7 cellular contexts compared by ENCODE assay signal in genomic region chr5:68217476-68217984, GRCh38. TPM values are rescaled to one million over a fixed set of nuclear protein-coding genes. Genes with fewer than 3 reads are reported as not detected.
DNase-seq lines count a peak whose midpoint lies in the region; ATAC-seq and TF ChIP-seq lines count a peak whose summit lies in the region.

No MANE protein-coding gene starts in this region.

- no peaks in the 10 kb centered on the region for H3K27me3 Mint-ChIP-seq in activated B cell treated with CpG ODN at 0.5 μM for 24 hours

- intact Hi-C loops in activated B cell treated with CpG ODN at 0.5 μM for 24 hours (cut with micrococcal nuclease) = no loop called here
- intact Hi-C loops in right cardiac atrium (cut with DNase I) = loop anchor here in 2 of 4 donors (10.0 kb wide), 3 partner anchors 47 to 183 kb away; no protein-coding TSS in a partner anchor
- intact Hi-C loops in stomach (cut with DNase I; ENCODE audit: low total_unique reads) = no loop called here

- peaks cover 9% of the 10 kb centered on the region; the same call in 1 of the 2 replicates for H3K9me3 ChIP-seq in HUES6 (ENCODE audit: control insufficient read depth, insufficient read depth, low read depth, low read length)
- no peaks in the 10 kb centered on the region for H3K9me3 ChIP-seq in right cardiac atrium (ENCODE audit: control insufficient read depth, low read length)
- no peaks in the 10 kb centered on the region for H3K9me3 ChIP-seq in stomach

- H3K27ac ChIP-seq in HUES6 (ENCODE audit: low read depth, low read length) = no peak overlapping the region
- peak overlapping the region; percentile 56 for H3K27ac ChIP-seq in right cardiac atrium (ENCODE audit: low read length)
- H3K27ac ChIP-seq in stomach = peak overlapping the region in 4 of 5 donors; percentile 93 to 99 (median 96)

- H3K4me1 Mint-ChIP-seq in activated B cell treated with CpG ODN at 0.5 μM for 24 hours = peaks cover 54% of the 10 kb centered on the region

- TF ChIP-seq POLR2A in stomach (IDR thresholded peaks at IDR 0.05) = no peak

- H3K27ac Mint-ChIP-seq in activated B cell treated with CpG ODN at 0.5 μM for 24 hours = peak overlapping the region; percentile 80

- peaks cover 15% of the 10 kb centered on the region for H3K36me3 Mint-ChIP-seq in activated B cell treated with CpG ODN at 0.5 μM for 24 hours (ENCODE audit: low read depth)

- WGBS in right cardiac atrium = 9% methylated on average over 6 of the region's 6 CpGs
- WGBS in stomach, 5 donors = 3 to 17% (median 13%) methylated on average over 6 of the region's 6 CpGs

- H3K4me3 ChIP-seq in HUES6 (ENCODE audit: low read depth, low read length) (peak overlapping the region; percentile 76), right cardiac atrium (ENCODE audit: low read length) (peak overlapping the region; percentile 80), stomach (peak overlapping the region; percentile 56 to 98 (median 84))

- H3K4me3 Mint-ChIP-seq in activated B cell treated with CpG ODN at 0.5 μM for 24 hours = peak overlapping the region; percentile 95

- no peak for ATAC-seq in activated B cell treated with CpG ODN at 0.5 μM for 24 hours (ENCODE audit: low read depth)
- no peak for ATAC-seq in right cardiac atrium

- H3K36me3 ChIP-seq in HUES6 (ENCODE audit: control insufficient read depth, insufficient read depth, low read length) = peaks cover 3% of the 10 kb centered on the region; the same call in 1 of the 2 replicates
- peaks cover 0 to 14% (median 4%) of the 10 kb centered on the region in 4 donors for H3K36me3 ChIP-seq in stomach

- POLR2A ChIA-PET in activated B cell treated with CpG ODN at 0.5 μM for 24 hours (lab: Charles Lee) = interaction anchor here (0.7 to 4.2 kb wide), 5 partner anchors 22 to 1002 kb away, joined by 3 to 51 read pairs (median 10); no protein-coding TSS in a partner anchor

- peaks cover 2% of the 10 kb centered on the region for H3K9me3 Mint-ChIP-seq in activated B cell treated with CpG ODN at 0.5 μM for 24 hours

- H3K4me1 ChIP-seq in HUES6 (ENCODE audit: control insufficient read depth, insufficient read depth, low read length) (peaks cover 11% of the 10 kb centered on the region), right cardiac atrium (ENCODE audit: control insufficient read depth, insufficient read depth, low read length) (peaks cover 10% of the 10 kb centered on the region), stomach (peaks cover 18 to 59% (median 35%) of the 10 kb centered on the region in 4 donors)

- TF ChIP-seq EP300 in stomach (IDR thresholded peaks at IDR 0.05) = no peak

- peak overlapping the region; percentile 92 for H3K9ac ChIP-seq in HUES6 (ENCODE audit: low read length)

- peaks cover 52% of the 10 kb centered on the region for H3K27me3 ChIP-seq in HUES6 (ENCODE audit: control insufficient read depth, insufficient read depth, low read length)
- H3K27me3 ChIP-seq in right cardiac atrium (ENCODE audit: control insufficient read depth, insufficient read depth) = no peaks in the 10 kb centered on the region
- no peaks in the 10 kb centered on the region for H3K27me3 ChIP-seq in stomach

- CTCF ChIA-PET in activated B cell treated with CpG ODN at 0.5 μM for 24 hours (lab: Charles Lee) = interaction anchor here (0.9 to 1.8 kb wide), 5 partner anchors 19 to 971 kb away, joined by 3 to 5 read pairs (median 4); no protein-coding TSS in a partner anchor

- DNase-seq in activated B cell treated with CpG ODN at 0.5 μM for 24 hours = no peak
- DNase-seq in right cardiac atrium = no peak
- DNase-seq in stomach = no peak
- DNase-seq in NOMO-1 treated with dmso at 0.1 percent for 144 hours (lab: John Stamatoyannopoulos, UW; ENCODE audit: unreplicated experiment) = no peak
- no peak for DNase-seq in NCI-H1105 (lab: John Stamatoyannopoulos, UW)
- no peak for DNase-seq in HPDE6-E6E7 (ENCODE audit: extremely low spot score)

- TF ChIP-seq CTCF in activated B cell treated with CpG ODN at 0.5 μM for 24 hours (IDR thresholded peaks at IDR 0.05) (no peak), stomach (IDR thresholded peaks at IDR 0.05) (no peak)

RNA-seq across cellular contexts. Expression of gene PIK3R1, which starts 2.0 kb away (rescaled TPM):
- total RNA-seq in activated B cell treated with CpG ODN at 0.5 μM for 24 hours (45.5 and 52.2 TPM in 2 replicates), right cardiac atrium (100 to 1,000 TPM in 3 of 4 donors, 10 to 100 TPM in 1; 64.9 to 170 (median 116) TPM), stomach (100 to 1,000 TPM in 3 of 5 donors, 10 to 100 TPM in 2; 45.2 to 280 (median 115) TPM)
- polyA plus RNA-seq in right cardiac atrium (29.7 TPM), stomach (10 to 100 TPM in 2 of 3 donors, 1 to 10 TPM in 1; 9.2 to 10.5 (median 10.1) TPM)
